Comparison of ENCODE assay signal across 8 cellular contexts in genomic region chr19:49128545-49129237, GRCh38. TPM values are rescaled to one million over a fixed set of nuclear protein-coding genes. Genes with fewer than 3 reads are reported as not detected.
A peak's percentile ranks its signal among the peaks of the same experiment; 100 is the strongest.
DNase-seq lines count a peak whose midpoint lies in the region; ATAC-seq and TF ChIP-seq lines count a peak whose summit lies in the region.

No MANE protein-coding gene starts in this region.

- H3K27ac ChIP-seq in duodenal mucosa (ENCODE audit: low read depth, low read length): no peak overlapping the region

- no peak for TF ChIP-seq CTCF in osteocyte (IDR thresholded peaks at IDR 0.05)

- DNase-seq in NCI-H774 (lab: John Stamatoyannopoulos, UW) (peak; percentile 32), osteocyte (ENCODE audit: extremely low spot score, unreplicated experiment) (no peak), COLO829 (ENCODE audit: low spot score) (no peak), A172 (ENCODE audit: low spot score) (no peak)

- no peak for ATAC-seq in HG03159 (IDR thresholded peaks at IDR 0.05; ENCODE audit: unreplicated experiment)
- ATAC-seq in GM18519 (IDR thresholded peaks at IDR 0.05; ENCODE audit: low FRiP score, unreplicated experiment): no peak

- H3K4me1 Mint-ChIP-seq in osteocyte (ENCODE audit: unreplicated experiment): peaks cover 16% of the 10 kb centered on the region

- H3K27me3 ChIP-seq in duodenal mucosa (ENCODE audit: control insufficient read depth in 1 of 2, insufficient read depth in 2 of 2, low read length in 2 of 2): no peaks in the 10 kb centered on the region

- H3K36me3 Mint-ChIP-seq in osteocyte (ENCODE audit: unreplicated experiment): no peaks in the 10 kb centered on the region

- H3K27ac Mint-ChIP-seq in osteocyte (ENCODE audit: unreplicated experiment): peak overlapping the region; percentile 4

- H3K9me3 ChIP-seq in ES-I3 (ENCODE audit: control insufficient read depth, insufficient read depth, low read length) (no peaks in the 10 kb centered on the region), duodenal mucosa (ENCODE audit: control insufficient read depth in 1 of 2, low read length in 2 of 2) (no peaks in the 10 kb centered on the region)

- peak overlapping the region; percentile 70 to 71 for H3K4me3 ChIP-seq in duodenal mucosa (ENCODE audit: low read depth in 1 of 2, low read length in 2 of 2)

- peak overlapping the region; percentile 66; the same call in 1 of the 2 replicates for H3K9ac ChIP-seq in ES-I3 (ENCODE audit: low read depth, low read length)
- no peak overlapping the region for H3K9ac ChIP-seq in duodenal mucosa (ENCODE audit: low read depth in 1 of 2, low read length in 2 of 2)

- H3K9me3 Mint-ChIP-seq in osteocyte (ENCODE audit: unreplicated experiment): no peaks in the 10 kb centered on the region

- no peaks in the 10 kb centered on the region for H3K36me3 ChIP-seq in ES-I3 (ENCODE audit: insufficient read depth, low read length)
- H3K36me3 ChIP-seq in duodenal mucosa (ENCODE audit: control insufficient read depth in 1 of 2, insufficient read depth in 2 of 2, low read length in 2 of 2): no peaks in the 10 kb centered on the region

- H3K27me3 Mint-ChIP-seq in osteocyte (ENCODE audit: unreplicated experiment): no peaks in the 10 kb centered on the region

- H3K4me1 ChIP-seq in ES-I3 (ENCODE audit: insufficient read depth, low read length): no peaks in the 10 kb centered on the region
- H3K4me1 ChIP-seq in duodenal mucosa (ENCODE audit: control insufficient read depth in 1 of 2, insufficient read depth in 2 of 2, low read length in 2 of 2): peaks cover 8 to 19% of the 10 kb centered on the region in 2 donors

- H3K4me3 Mint-ChIP-seq in osteocyte (ENCODE audit: unreplicated experiment): peak overlapping the region; percentile 81

RNA-seq across cellular contexts. Expression of gene PPFIA3, which starts 9.3 kb away (rescaled TPM):
- total RNA-seq in osteocyte: 6.6 and 9.5 TPM in 2 replicates
- 3.4 and 4.7 TPM in 2 replicates for total RNA-seq in A172 (2014; rRNA removed; shearing (Covaris generic))

RNA-seq across cellular contexts. Expression of gene C19orf73, which starts 9.7 kb away (rescaled TPM):
- 1.8 and 3.4 TPM in 2 replicates for total RNA-seq in osteocyte
- not detected in 2 replicates for total RNA-seq in A172 (2014; rRNA removed; shearing (Covaris generic))

RNA-seq across cellular contexts. Expression of gene LIN7B, which starts 14.5 kb away (rescaled TPM):
- total RNA-seq in osteocyte: 7.9 and 9.9 TPM in 2 replicates
- 0.16 and 8.5 TPM in 2 replicates for total RNA-seq in A172 (2014; rRNA removed; shearing (Covaris generic))

RNA-seq across cellular contexts. Expression of gene HRC, which starts 26.5 kb away (rescaled TPM):
- total RNA-seq in osteocyte: not detected in 2 replicates
- 0.07 TPM in 1 of 2 replicates, not detected in the other for total RNA-seq in A172 (2014; rRNA removed; shearing (Covaris generic))

RNA-seq across cellular contexts. Expression of gene TRPM4, which starts 28.9 kb away (rescaled TPM):
- total RNA-seq in osteocyte: 28.5 and 28.7 TPM in 2 replicates
- 3.6 and 7.6 TPM in 2 replicates for total RNA-seq in A172 (2014; rRNA removed; shearing (Covaris generic))
